Comparison of ENCODE assay signal across 8 cellular contexts in the genomic region with DNA sequence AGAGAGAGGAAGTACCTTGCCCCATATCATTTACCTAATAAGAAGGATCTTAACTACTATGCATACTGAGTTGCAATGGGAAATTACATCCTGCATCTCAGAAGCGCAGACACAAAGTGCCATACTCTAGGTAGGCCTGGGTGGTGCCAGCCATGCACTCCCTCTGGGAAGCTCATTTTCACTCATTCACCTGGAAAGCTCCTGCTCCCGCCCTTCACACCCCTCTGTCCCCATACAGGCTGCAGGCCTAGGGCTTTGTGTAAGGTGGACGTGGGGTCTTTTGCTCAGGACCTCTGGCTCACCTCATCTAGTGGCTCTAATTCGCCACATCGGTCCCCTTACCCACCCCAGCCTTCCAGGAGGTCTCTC. TPM values are rescaled to one million over a fixed set of nuclear protein-coding genes. Genes with fewer than 3 reads are reported as not detected.
DNase-seq lines count a peak whose midpoint lies in the region; FAIRE-seq and TF ChIP-seq lines count a peak whose summit lies in the region.

No MANE protein-coding gene starts in this region.

- peaks cover 4% of the 10 kb centered on the region; the same call in 1 of the 2 replicates for H3K23me2 ChIP-seq in H1 (ENCODE audit: low read depth, low read length)

- H3K4me1 ChIP-seq in H1 (replicated peaks in 1 of 4; ENCODE audit: control insufficient read depth in 3 of 4, insufficient read depth in 4 of 4, low read length in 3 of 4), result peaks cover 0 to 3% (median 0%) of the 10 kb centered on the region in 4 experiments; a peak in 2 of 7 replicates

- 0 out of 2 replicates have a peak overlapping the region, but pooled peaks have one; percentile 25 for H2AFZ ChIP-seq in H1 (ENCODE audit: low read length)

- no peak overlapping the region for H2BK120ac ChIP-seq in H1 (replicated peaks; ENCODE audit: low read depth, low read length)

- TF ChIP-seq POLR2A in H1 (IDR thresholded peaks at IDR 0.05; ENCODE audit: control extremely low read depth in 1 of 2, low read depth in 2 of 2, low read length in 2 of 2), result peak in 1 of 2 experiments; percentile 17; a peak in 1 of 3 replicates

- no peaks in the 10 kb centered on the region for H3K9me3 ChIP-seq in H1 (ENCODE audit: insufficient read depth in 2 of 2, low read depth in 1 of 2, low read length in 1 of 2)

- H3K18ac ChIP-seq in H1 (ENCODE audit: extremely low read depth, low read length), result peak overlapping the region; percentile 80; the same call in 1 of the 2 replicates

- H2BK5ac ChIP-seq in H1 (ENCODE audit: low read depth, low read length), result peak overlapping the region; percentile 92

- POLR2A ChIA-PET in H1 (lab: Charles Lee; ENCODE audit: partially characterized antibody), result interaction anchor here (0.6 to 3.9 kb wide), 16 partner anchors 9 to 1546 kb away, joined by 3 to 43 read pairs (median 6); a partner anchor contains a TSS

- peak overlapping the region; percentile 98 for H4K91ac ChIP-seq in H1 (replicated peaks; ENCODE audit: insufficient read length, low read length)

- H2BK15ac ChIP-seq in H1 (ENCODE audit: low read length), result no peak overlapping the region

- TF ChIP-seq CTCF in C4-2B (conservative IDR thresholded peaks at IDR 0.05) (no peak), LNCaP clone FGC (IDR thresholded peaks at IDR 0.05; ENCODE audit: control insufficient read depth, extremely low read depth, insufficient read depth) (no peak), H1 (IDR thresholded peaks at IDR 0.05; ENCODE audit: control extremely low read depth in 1 of 3, insufficient read depth in 1 of 3, low read depth in 1 of 3, low read length in 3 of 3) (no peak), nephron (IDR thresholded peaks at IDR 0.05; ENCODE audit: unreplicated experiment in 3 of 3) (no peak)

- no peak overlapping the region for H3K56ac ChIP-seq in H1 (replicated peaks; ENCODE audit: insufficient read length, low read depth, low read length)

- H3K4me3 Mint-ChIP-seq in nephron, result peak overlapping the region; percentile 95 to 100 (median 98)

- peaks cover 0 to 11% of the 10 kb centered on the region in 2 experiments; a peak in 2 of 4 replicates for H3K79me2 ChIP-seq in H1 (ENCODE audit: control insufficient read depth in 1 of 2, insufficient read depth in 2 of 2, low read length in 2 of 2)

- no peaks in the 10 kb centered on the region for H3K9me3 Mint-ChIP-seq in nephron

- H3K36me3 Mint-ChIP-seq in nephron (ENCODE audit: low read depth), result peaks cover 21% of the 10 kb centered on the region

- peak overlapping the region; percentile 99 for H4K8ac ChIP-seq in H1 (ENCODE audit: extremely low read depth, insufficient read depth, low read length)

- H2BK12ac ChIP-seq in H1 (ENCODE audit: low read depth, low read length), result peak overlapping the region; percentile 87

- H3K4ac ChIP-seq in H1 (replicated peaks; ENCODE audit: insufficient read length, low read depth, low read length), result no peak overlapping the region

- 6% methylated on average over 4 of the region's 5 CpGs; no CpG with 5 or more reads in 1 of the 2 experiments for WGBS in H1 (ENCODE audit: extremely low coverage in 1 of 2, insufficient coverage in 1 of 2, insufficient read length in 1 of 2, insufficient replicate concordance in 2 of 2, low coverage in 1 of 2, low lambda C conversion rate in 2 of 2, missing lambda C conversion rate in 1 of 2), 2 experiments

- peak overlapping the region; percentile 84 to 97 for H3K4me2 ChIP-seq in H1 (ENCODE audit: insufficient read depth in 1 of 2, low read depth in 2 of 2, low read length in 2 of 2)

- H3K79me1 ChIP-seq in H1 (ENCODE audit: low read depth, low read length), result peaks cover 7% of the 10 kb centered on the region

- H3K27ac Mint-ChIP-seq in nephron, result peak overlapping the region; percentile 96 to 100 (median 99)

- H4K20me1 ChIP-seq in H1 (replicated peaks in 1 of 2; ENCODE audit: control insufficient read depth in 1 of 2, insufficient read depth in 2 of 2, low read length in 2 of 2), result peaks cover 0 to 3% of the 10 kb centered on the region in 2 experiments

- CTCF ChIA-PET in H1 (lab: Charles Lee; ENCODE audit: partially characterized antibody), result interaction anchor here (1.5 to 1.7 kb wide), 2 partner anchors 12 to 14 kb away, joined by 4 to 5 read pairs; no protein-coding TSS in a partner anchor

- peaks cover 24 to 31% (median 28%) of the 10 kb centered on the region in 4 experiments for H3K36me3 ChIP-seq in H1 (ENCODE audit: control insufficient read depth in 2 of 4, insufficient read depth in 4 of 4, low read length in 3 of 4)

- peaks cover 2 to 25% (median 21%) of the 10 kb centered on the region in 4 experiments for H3K27me3 ChIP-seq in H1 (replicated peaks in 1 of 4; ENCODE audit: control insufficient read depth in 3 of 4, extremely low read depth in 1 of 4, insufficient read depth in 3 of 4, low read length in 3 of 4)

- H3K23ac ChIP-seq in H1 (ENCODE audit: insufficient read length), result no peak overlapping the region

- peak overlapping the region; percentile 70 to 95 (median 82) for H3K9ac ChIP-seq in H1 (replicated peaks in 1 of 4; ENCODE audit: extremely low read depth in 1 of 4, low read depth in 3 of 4, low read length in 3 of 4)

- no peaks in the 10 kb centered on the region for H3K27me3 Mint-ChIP-seq in nephron (ENCODE audit: low read depth)

- FAIRE-seq in H1 (lab: Jason Lieb, UNC) (no peak), urothelium cell line (lab: Jason Lieb, UNC) (no peak)

- H3K4me3 ChIP-seq in LNCaP clone FGC (ENCODE audit: low read depth, low read length), result peak overlapping the region; percentile 99
- peak overlapping the region; percentile 90 to 95 (median 93) for H3K4me3 ChIP-seq in H1 (ENCODE audit: extremely low read depth in 1 of 4, insufficient read depth in 2 of 4, low read depth in 3 of 4, low read length in 4 of 4)

- no peak overlapping the region for H2AK5ac ChIP-seq in H1 (ENCODE audit: low read depth, low read length)

- H3K14ac ChIP-seq in H1 (ENCODE audit: insufficient read length), result no peak overlapping the region

- DNase-seq in LNCaP clone FGC (ENCODE audit: low read depth) (no peak), H1 (ENCODE audit: low read depth in 1 of 2, low spot score in 2 of 2) (no peak), foreskin melanocyte (no peak), urothelium cell line (ENCODE audit: low spot score) (no peak), ecto neural progenitor cell (ENCODE audit: low spot score) (no peak)
- DNase-seq in activated CD4-positive, alpha-beta T cell treated with anti-CD3 and anti-CD28 coated beads for 4 hours, result no peak

- no peak overlapping the region for H2BK20ac ChIP-seq in H1 (ENCODE audit: low read length)

- H3K27ac ChIP-seq in C4-2B, result peak overlapping the region; percentile 88
- peak overlapping the region; percentile 84 for H3K27ac ChIP-seq in H1 (ENCODE audit: low read depth, low read length)

- H4K5ac ChIP-seq in H1 (ENCODE audit: insufficient read length, low read depth, low read length), result no peak overlapping the region

- no peak for TF ChIP-seq EP300 in H1 (IDR thresholded peaks at IDR 0.05; ENCODE audit: borderline replicate concordance in 1 of 2, low read depth in 2 of 2, low read length in 2 of 2)

- H3K4me1 Mint-ChIP-seq in nephron, result peaks cover 26% of the 10 kb centered on the region

- TF ChIP-seq RAD21 in H1 (IDR thresholded peaks at IDR 0.05 in 1 of 2, conservative IDR thresholded peaks at IDR 0.05 in 1 of 2; ENCODE audit: low read depth in 2 of 2, low read length in 2 of 2), result no peak

TF ChIP-seq in H1, 55 proteins besides CTCF, POLR2A, EP300 and RAD21:
- no peak for TF ChIP-seq GTF2F1 (IDR thresholded peaks at IDR 0.05; ENCODE audit: borderline replicate concordance, low read depth, low read length)
- no peak for TF ChIP-seq NANOG (IDR thresholded peaks at IDR 0.05; ENCODE audit: insufficient read depth, low read depth, low read length, poor library complexity, severe bottlenecking)
- TF ChIP-seq EZH2 (IDR thresholded peaks at IDR 0.05; ENCODE audit: low read depth, low read length, severe bottlenecking), result no peak
- TF ChIP-seq, protein P1, sequence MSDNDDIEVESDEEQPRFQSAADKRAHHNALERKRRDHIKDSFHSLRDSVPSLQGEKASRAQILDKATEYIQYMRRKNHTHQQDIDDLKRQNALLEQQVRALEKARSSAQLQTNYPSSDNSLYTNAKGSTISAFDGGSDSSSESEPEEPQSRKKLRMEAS (IDR thresholded peaks at IDR 0.05), result no peak

RNA-seq across cellular contexts. Expression of a gene that starts 0.8 kb away (rescaled TPM):
- 129 and 130 TPM in 2 replicates for total RNA-seq in H1 (2021; fragmentation: NEBNext Ultra II Directional; extraction: Animal tissue kit (Norgen Biotek cat#: 25700))
- polyA plus RNA-seq in H1 (2011; rRNA removed), result 53.0 and 53.6 TPM in 2 replicates
- 93.7 TPM for polyA plus RNA-seq in H1 (2011; cell fraction: cytosol; rRNA removed)
- polyA plus RNA-seq in H1 (2011; cell fraction: nucleus; rRNA removed), result 52.9 TPM
- 97.0 to 108 TPM (median 100 TPM) in 4 replicates for polyA plus RNA-seq in H1 (2012, experiment 1 of 2)
- 119 TPM for polyA plus RNA-seq in H1 (2012, experiment 2 of 2)
- polyA plus RNA-seq in H1 (2013, experiment 1 of 2), result 161 TPM
- polyA plus RNA-seq in H1 (2013, experiment 2 of 2), result 167 TPM
- 24.3 and 24.6 TPM in 2 replicates for polyA minus RNA-seq in H1 (2011; rRNA and poly(A)+ RNA removed)
- 27.2 TPM for polyA minus RNA-seq in H1 (2011; cell fraction: cytosol; rRNA and poly(A)+ RNA removed)
- polyA minus RNA-seq in H1 (2011; cell fraction: nucleus; rRNA and poly(A)+ RNA removed), result 26.8 TPM

RNA-seq across cellular contexts. Expression of a gene that starts 13.1 kb away (rescaled TPM):
- 1.4 and 1.8 TPM in 2 replicates for total RNA-seq in H1 (2021; fragmentation: NEBNext Ultra II Directional; extraction: Animal tissue kit (Norgen Biotek cat#: 25700))
- 3.2 and 3.3 TPM in 2 replicates for polyA plus RNA-seq in H1 (2011; rRNA removed)
- 2.4 TPM for polyA plus RNA-seq in H1 (2011; cell fraction: cytosol; rRNA removed)
- 1.9 TPM for polyA plus RNA-seq in H1 (2011; cell fraction: nucleus; rRNA removed)
- polyA plus RNA-seq in H1 (2012, experiment 1 of 2), result 2.8 to 4.8 TPM (median 4.1 TPM) in 4 replicates
- polyA plus RNA-seq in H1 (2012, experiment 2 of 2), result 3.5 TPM
- polyA plus RNA-seq in H1 (2013, experiment 1 of 2), result 2.0 TPM
- 2.2 TPM for polyA plus RNA-seq in H1 (2013, experiment 2 of 2)
- polyA minus RNA-seq in H1 (2011; rRNA and poly(A)+ RNA removed), result 1.7 and 4.6 TPM in 2 replicates
- polyA minus RNA-seq in H1 (2011; cell fraction: cytosol; rRNA and poly(A)+ RNA removed), result 0.81 TPM
- 4.4 TPM for polyA minus RNA-seq in H1 (2011; cell fraction: nucleus; rRNA and poly(A)+ RNA removed)

RNA-seq across cellular contexts. Expression of a gene that starts 19.3 kb away (rescaled TPM):
- total RNA-seq in H1 (2021; fragmentation: NEBNext Ultra II Directional; extraction: Animal tissue kit (Norgen Biotek cat#: 25700)), result not detected in 2 replicates
- polyA plus RNA-seq in H1 (2011; rRNA removed), result not detected in 2 replicates
- not detected for polyA plus RNA-seq in H1 (2011; cell fraction: cytosol; rRNA removed)
- 0.04 TPM for polyA plus RNA-seq in H1 (2011; cell fraction: nucleus; rRNA removed)
- 0.12 TPM in 1 of 4 replicates, not detected in the others for polyA plus RNA-seq in H1 (2012, experiment 1 of 2)
- not detected for polyA plus RNA-seq in H1 (2012, experiment 2 of 2)
- polyA plus RNA-seq in H1 (2013, experiment 1 of 2), result not detected
- not detected for polyA plus RNA-seq in H1 (2013, experiment 2 of 2)
- not detected in 2 replicates for polyA minus RNA-seq in H1 (2011; rRNA and poly(A)+ RNA removed)
- not detected for polyA minus RNA-seq in H1 (2011; cell fraction: cytosol; rRNA and poly(A)+ RNA removed)
- not detected for polyA minus RNA-seq in H1 (2011; cell fraction: nucleus; rRNA and poly(A)+ RNA removed)
